In the genomic region with DNA sequence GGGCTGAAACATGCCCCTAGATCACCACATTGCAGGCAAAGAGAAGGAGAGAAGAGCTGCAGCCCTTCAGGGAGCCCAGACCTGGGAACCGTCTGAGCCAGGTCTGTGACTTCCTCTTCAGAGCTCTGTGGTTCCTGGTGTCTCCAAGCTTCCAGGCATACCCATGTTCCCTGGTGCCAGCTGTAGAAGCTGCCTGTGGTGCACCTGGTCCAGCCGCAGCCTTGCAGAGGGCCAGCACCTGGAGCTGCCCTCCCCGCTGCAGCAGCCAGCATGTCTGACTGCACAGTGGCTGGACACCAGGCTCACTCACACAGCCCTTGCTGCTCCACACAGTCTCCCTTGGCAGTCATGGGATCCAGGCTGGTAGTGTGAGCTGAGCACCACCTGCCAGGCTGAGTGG, we compare ENCODE assay signal across 19 cellular contexts. TPM values are rescaled to one million over a fixed set of nuclear protein-coding genes. Genes with fewer than 3 reads are reported as not detected.
DNase-seq lines count a peak whose midpoint lies in the region; ATAC-seq, FAIRE-seq and TF ChIP-seq lines count a peak whose summit lies in the region.
"Had no signal": no experiment of that assay in that cellular context is flagged by ENCODE, and none has a peak within 500 bp of the region (broad histone marks: within the 10 kb centered on the region; RNA-seq: fewer than 3 reads in every experiment).

No MANE protein-coding gene starts in this region.

- TF ChIP-seq EP300 in SK-N-SH (IDR thresholded peaks at IDR 0.05; ENCODE audit: borderline replicate concordance in 1 of 2, low read depth in 1 of 2, low read length in 1 of 2) (no peak), HepG2 (IDR thresholded peaks at IDR 0.05; ENCODE audit: low read depth in 2 of 2, low read length in 2 of 2) (no peak), HepG2 (CRISPR knock-in tag; IDR thresholded peaks at IDR 0.05; ENCODE audit: borderline replicate concordance) (no peak)

- no peaks in the 10 kb centered on the region for H3K36me3 Mint-ChIP-seq in stimulated activated effector memory CD8-positive, alpha-beta T cell treated with anti-CD3 and anti-CD28 coated beads, Interleukin-12 subunit alpha, Interleukin-12 subunit beta, amount 100 ng/mL, for 72 hours
- no peaks in the 10 kb centered on the region for H3K36me3 Mint-ChIP-seq in activated CD8-positive, alpha-beta T cell treated with anti-CD3 and anti-CD28 coated beads for 36 hours (ENCODE audit: low read depth)

- BruUV-seq in PC-3 (replicated peaks; lab: Mats Ljungman, UMichigan) (no TSS peak), HepG2 (replicated peaks; lab: Mats Ljungman, UMichigan) (no TSS peak)

- H3K9me3 Mint-ChIP-seq in stimulated activated effector memory CD8-positive, alpha-beta T cell treated with anti-CD3 and anti-CD28 coated beads, Interleukin-12 subunit alpha, Interleukin-12 subunit beta, amount 100 ng/mL, for 72 hours, result no peaks in the 10 kb centered on the region
- no peaks in the 10 kb centered on the region for H3K9me3 Mint-ChIP-seq in activated CD8-positive, alpha-beta T cell treated with anti-CD3 and anti-CD28 coated beads for 36 hours
- H3K9me3 Mint-ChIP-seq: T-helper 1 cell treated with Interleukin-12 subunit alpha and Interleukin-12 subunit beta and Interleukin-4 antibody, amounts not matched to agents 30 μg/mL and 1 μg/mL, for 36 hours had no signal

- POLR2A ChIA-PET in SK-N-SH (lab: Yijun Ruan, JAX), result interaction anchor here (0.8 kb wide), 1 partner anchor 9 kb away, joined by 4 read pairs; no protein-coding TSS in a partner anchor
- POLR2A ChIA-PET in PC-3 (lab: Charles Lee; ENCODE audit: unreplicated experiment), result no interaction called here
- POLR2A ChIA-PET in HepG2 (lab: Yijun Ruan, JAX), result interaction anchor here (0.9 kb wide), 1 partner anchor 10 kb away, joined by 3 read pairs; no protein-coding TSS in a partner anchor
- POLR2A ChIA-PET in activated CD8-positive, alpha-beta T cell treated with anti-CD3 and anti-CD28 coated beads for 36 hours (lab: Charles Lee), result interaction anchor here (1.3 kb wide), 1 partner anchor 9 kb away, joined by 3 read pairs; no protein-coding TSS in a partner anchor

- no peaks in the 10 kb centered on the region for H3F3A ChIP-seq in SK-N-SH (replicated peaks; ENCODE audit: insufficient read depth)
- H3F3A ChIP-seq in PC-3 (ENCODE audit: low read length, unreplicated experiment), result no peaks in the 10 kb centered on the region

- H3K27me3 ChIP-seq in SK-N-SH (ENCODE audit: insufficient read depth) (peaks cover 9% of the 10 kb centered on the region; the same call in 1 of the 2 replicates), PC-3 (ENCODE audit: low read length) (no peaks in the 10 kb centered on the region), HepG2 (ENCODE audit: control insufficient read depth in 1 of 2, insufficient read depth in 2 of 2, low read length in 2 of 2) (no peaks in the 10 kb centered on the region)

- H3K4me3 Mint-ChIP-seq in stimulated activated effector memory CD8-positive, alpha-beta T cell treated with anti-CD3 and anti-CD28 coated beads, Interleukin-12 subunit alpha, Interleukin-12 subunit beta, amount 100 ng/mL, for 72 hours, result no peak overlapping the region
- no peak overlapping the region for H3K4me3 Mint-ChIP-seq in activated CD8-positive, alpha-beta T cell treated with anti-CD3 and anti-CD28 coated beads for 36 hours
- H3K4me3 Mint-ChIP-seq: T-helper 1 cell treated with Interleukin-12 subunit alpha and Interleukin-12 subunit beta and Interleukin-4 antibody, amounts not matched to agents 30 μg/mL and 1 μg/mL, for 36 hours had no signal

- H3K27ac Mint-ChIP-seq in stimulated activated effector memory CD8-positive, alpha-beta T cell treated with anti-CD3 and anti-CD28 coated beads, Interleukin-12 subunit alpha, Interleukin-12 subunit beta, amount 100 ng/mL, for 72 hours, result no peak overlapping the region
- no peak overlapping the region for H3K27ac Mint-ChIP-seq in activated CD8-positive, alpha-beta T cell treated with anti-CD3 and anti-CD28 coated beads for 36 hours
- H3K27ac Mint-ChIP-seq: T-helper 1 cell treated with Interleukin-12 subunit alpha and Interleukin-12 subunit beta and Interleukin-4 antibody, amounts not matched to agents 30 μg/mL and 1 μg/mL, for 36 hours had no signal

- DNase-seq in SK-N-SH (no peak), PC-3 (no peak), HepG2 (ENCODE audit: low spot score) (no peak), NCI-H82 (lab: John Stamatoyannopoulos, UW) (no peak)
- DNase-seq in stimulated activated effector memory CD8-positive, alpha-beta T cell treated with anti-CD3 and anti-CD28 coated beads, Interleukin-12 subunit alpha, Interleukin-12 subunit beta, amount 100 ng/mL, for 72 hours (ENCODE audit: low spot score in 2 of 2), result no peak
- no peak for DNase-seq in activated CD8-positive, alpha-beta T cell treated with anti-CD3 and anti-CD28 coated beads for 36 hours
- DNase-seq: COR-L47, EL, H7, KG1, NCI-H1092 treated with DMSO at 0.1 percent for 48 hours, NCI-H226, NCI-H526 treated with DMSO at 0.1 percent for 48 hours had no signal

- H3K4me1 Mint-ChIP-seq in stimulated activated effector memory CD8-positive, alpha-beta T cell treated with anti-CD3 and anti-CD28 coated beads, Interleukin-12 subunit alpha, Interleukin-12 subunit beta, amount 100 ng/mL, for 72 hours, result no peaks in the 10 kb centered on the region
- no peaks in the 10 kb centered on the region for H3K4me1 Mint-ChIP-seq in activated CD8-positive, alpha-beta T cell treated with anti-CD3 and anti-CD28 coated beads for 36 hours (ENCODE audit: low read depth)

- in situ Hi-C loops in HepG2 (cut with HindIII; ENCODE audit: extremely low pct_ligation_motif_present, low pct_unique_long_range_greater_than_20kb), result no loop called here

- H3K9me2 ChIP-seq in SK-N-SH, result no peaks in the 10 kb centered on the region
- no peaks in the 10 kb centered on the region for H3K9me2 ChIP-seq in PC-3 (replicated peaks; ENCODE audit: low read length)

- H3K36me3 ChIP-seq in SK-N-SH (replicated peaks in 1 of 2; ENCODE audit: control insufficient read depth in 1 of 2, insufficient read depth in 2 of 2, low read length in 1 of 2) (no peaks in the 10 kb centered on the region), PC-3 (ENCODE audit: low read depth, low read length) (no peaks in the 10 kb centered on the region), HepG2 (replicated peaks in 1 of 2; ENCODE audit: control insufficient read depth in 1 of 2, insufficient read depth in 2 of 2, low read length in 2 of 2) (no peaks in the 10 kb centered on the region)

- no peak overlapping the region for H2AFZ ChIP-seq in SK-N-SH (ENCODE audit: low read depth)
- H2AFZ ChIP-seq in PC-3 (ENCODE audit: low read length), result no peak overlapping the region
- no peak overlapping the region for H2AFZ ChIP-seq in HepG2 (ENCODE audit: low read length)

- H3K9me3 ChIP-seq in SK-N-SH (no peaks in the 10 kb centered on the region), PC-3 (ENCODE audit: low read length) (no peaks in the 10 kb centered on the region), HepG2 (ENCODE audit: low read length) (no peaks in the 10 kb centered on the region)

- H4K20me1 ChIP-seq in SK-N-SH (ENCODE audit: insufficient read depth), result no peaks in the 10 kb centered on the region
- H4K20me1 ChIP-seq in PC-3 (ENCODE audit: low read length), result no peaks in the 10 kb centered on the region
- no peaks in the 10 kb centered on the region for H4K20me1 ChIP-seq in HepG2 (ENCODE audit: insufficient read depth, low read length)

- ATAC-seq in SK-N-SH treated with all-trans-retinoic acid at 6 μM for 48 hours, result peak; percentile 18; the same call in 1 of the 3 replicates
- peak; percentile 35; the same call in 1 of the 2 replicates for ATAC-seq in PC-3
- peak; percentile 60; the same call in 2 of the 3 replicates for ATAC-seq in HepG2
- peak; percentile 34 for ATAC-seq in stimulated activated effector memory CD8-positive, alpha-beta T cell treated with anti-CD3 and anti-CD28 coated beads, Interleukin-12 subunit alpha, Interleukin-12 subunit beta, amount 100 ng/mL, for 72 hours
- no peak for ATAC-seq in GM18505 (IDR thresholded peaks at IDR 0.05; ENCODE audit: unreplicated experiment)
- no peak for ATAC-seq in activated CD8-positive, alpha-beta T cell treated with anti-CD3 and anti-CD28 coated beads for 36 hours

- intact Hi-C loops in PC-3 (cut with micrococcal nuclease), result no loop called here
- intact Hi-C loops in HepG2 (cut with micrococcal nuclease; ENCODE audit: unreplicated experiment), result no loop called here
- intact Hi-C loops in activated CD8-positive, alpha-beta T cell treated with anti-CD3 and anti-CD28 coated beads for 36 hours (cut with micrococcal nuclease), result no loop called here

- TF ChIP-seq POLR2A in HepG2 (IDR thresholded peaks at IDR 0.05; ENCODE audit: insufficient read depth in 1 of 2, low read depth in 2 of 2, low read length in 2 of 2) (no peak), GM18505 (IDR thresholded peaks at IDR 0.05; ENCODE audit: borderline replicate concordance, extremely low read depth, insufficient read depth, insufficient read length) (no peak)

- TF ChIP-seq CTCF in SK-N-SH (IDR thresholded peaks at IDR 0.05) (no peak), PC-3 (conservative IDR thresholded peaks at IDR 0.05; ENCODE audit: low read depth, low read length) (no peak), HepG2 (CRISPR knock-in tag; IDR thresholded peaks at IDR 0.05) (no peak)
- no peak for TF ChIP-seq CTCF in activated CD8-positive, alpha-beta T cell treated with anti-CD3 and anti-CD28 coated beads for 36 hours (IDR thresholded peaks at IDR 0.05)

- WGBS in SK-N-SH (ENCODE audit: low lambda C conversion rate), result 30% methylated on average over 3 of the region's 3 CpGs
- 0% methylated on average over 1 of the region's 3 CpGs for WGBS in HepG2 (ENCODE audit: low lambda C conversion rate)

- H3K27ac ChIP-seq in SK-N-SH (ENCODE audit: low read depth in 2 of 2, low read length in 1 of 2) (no peak overlapping the region), PC-3 (ENCODE audit: low read length) (no peak overlapping the region), HepG2 (ENCODE audit: extremely low read length, insufficient read depth, low read length) (no peak overlapping the region)
- H3K27ac ChIP-seq: C4-2B had no signal

- no peaks in the 10 kb centered on the region for H3K79me2 ChIP-seq in SK-N-SH (ENCODE audit: insufficient read depth)
- no peaks in the 10 kb centered on the region for H3K79me2 ChIP-seq in PC-3 (ENCODE audit: low read length)
- H3K79me2 ChIP-seq in HepG2 (ENCODE audit: insufficient read depth, low read length), result no peaks in the 10 kb centered on the region

- H3K4me1 ChIP-seq in SK-N-SH (ENCODE audit: control insufficient read depth in 1 of 2, insufficient read depth in 2 of 2, low read depth in 1 of 2, low read length in 1 of 2) (no peaks in the 10 kb centered on the region), PC-3 (ENCODE audit: insufficient read depth, low read length) (peaks cover 4% of the 10 kb centered on the region; the same call in 1 of the 2 replicates), HepG2 (ENCODE audit: insufficient read depth, low read length) (no peaks in the 10 kb centered on the region)

- TF ChIP-seq RAD21 in SK-N-SH (IDR thresholded peaks at IDR 0.05; ENCODE audit: low read length) (no peak), HepG2 (CRISPR knock-in tag; IDR thresholded peaks at IDR 0.05) (no peak)

- H3K4me2 ChIP-seq in SK-N-SH, result no peak overlapping the region
- H3K4me2 ChIP-seq in PC-3 (ENCODE audit: low read length), result no peak overlapping the region
- no peak overlapping the region for H3K4me2 ChIP-seq in HepG2 (ENCODE audit: low read depth, low read length)

- H3K27me3 Mint-ChIP-seq in activated CD8-positive, alpha-beta T cell treated with anti-CD3 and anti-CD28 coated beads for 36 hours, result peaks cover 6% of the 10 kb centered on the region

- CTCF ChIA-PET in SK-N-SH (lab: Yijun Ruan, JAX), result interaction anchor here (0.7 to 3.3 kb wide), 5 partner anchors 9 to 937 kb away, joined by 3 to 39 read pairs (median 3); no protein-coding TSS in a partner anchor
- CTCF ChIA-PET in PC-3 (lab: Charles Lee), result interaction anchor here (0.6 kb wide), 1 partner anchor 42 kb away, joined by 6 read pairs; no protein-coding TSS in a partner anchor
- CTCF ChIA-PET in HepG2 (lab: Yijun Ruan, JAX; ENCODE audit: low intra/inter-chr PET ratio, low total read pairs), result no interaction called here
- CTCF ChIA-PET in activated CD8-positive, alpha-beta T cell treated with anti-CD3 and anti-CD28 coated beads for 36 hours (lab: Charles Lee), result interaction anchor here (0.9 to 2.6 kb wide), 4 partner anchors 9 to 899 kb away, joined by 3 to 10 read pairs (median 4); no protein-coding TSS in a partner anchor

- no peak for FAIRE-seq in HepG2 (lab: Jason Lieb, UNC)
- FAIRE-seq: A204.1, GM19239 had no signal

- H3K4me3 ChIP-seq in SK-N-SH (ENCODE audit: low read depth in 2 of 2, low read length in 1 of 2) (no peak overlapping the region), PC-3 (ENCODE audit: low read length) (no peak overlapping the region), HepG2 (replicated peaks in 1 of 3; ENCODE audit: insufficient read depth in 1 of 3, low read depth in 2 of 3, low read length in 3 of 3) (no peak overlapping the region)

- H3K9ac ChIP-seq in SK-N-SH (no peak overlapping the region), PC-3 (ENCODE audit: low read length) (no peak overlapping the region), HepG2 (ENCODE audit: insufficient read depth, low read depth, low read length) (no peak overlapping the region)

RNA-seq across cellular contexts. Expression of gene C7orf25, which starts 33.6 kb away (rescaled TPM):
- polyA plus RNA-seq in SK-N-SH (2012; rRNA removed) (6.1 and 7.8 TPM in 2 replicates), HepG2 (2011; rRNA removed) (0.37 and 0.68 TPM in 2 replicates)
- 9.1 and 11.6 TPM in 2 replicates for polyA plus RNA-seq in SK-N-SH (2012; cell fraction: cytosol; rRNA removed)
- polyA plus RNA-seq in SK-N-SH (2012; cell fraction: nucleus; rRNA removed), result 3.9 and 5.4 TPM in 2 replicates
- total RNA-seq in PC-3 (2014; rRNA removed) (2.5 and 3.2 TPM in 2 replicates), HepG2 (2016; rRNA removed; fragmentation: Illumina TruSeq; extraction: Trizol) (1.1 and 1.3 TPM in 2 replicates)
- 0.51 and 0.97 TPM in 2 replicates for total RNA-seq in HepG2 (2016; cell fraction: cytosol; rRNA removed; fragmentation: Illumina TruSeq; extraction: Trizol; ENCODE audit: low read depth)
- 1.2 and 2.0 TPM in 2 replicates for total RNA-seq in HepG2 (2016; cell fraction: insoluble cytoplasmic fraction; rRNA removed; fragmentation: Illumina TruSeq; extraction: Trizol)
- 1.1 and 1.8 TPM in 2 replicates for total RNA-seq in HepG2 (2016; cell fraction: membrane; rRNA removed; fragmentation: Illumina TruSeq; extraction: Trizol)
- 3.3 and 4.3 TPM in 2 replicates for total RNA-seq in HepG2 (2016; cell fraction: nucleus; rRNA removed; fragmentation: Illumina TruSeq; extraction: Trizol)
- 0.25 and 0.97 TPM in 2 replicates for polyA plus RNA-seq in HepG2 (2011; cell fraction: cytosol; rRNA removed)
- 0.48 and 0.66 TPM in 2 replicates for polyA plus RNA-seq in HepG2 (2011; cell fraction: nucleus; rRNA removed)
- polyA plus RNA-seq in HepG2 (2012), result 0.54 and 1.2 TPM in 2 replicates
- polyA plus RNA-seq in HepG2 (2016; cell fraction: cytosol; fragmentation: Illumina TruSeq; extraction: Trizol; ENCODE audit: low read depth), result 0.60 and 0.75 TPM in 2 replicates
- polyA plus RNA-seq in HepG2 (2016; cell fraction: insoluble cytoplasmic fraction; fragmentation: Illumina TruSeq; extraction: Trizol; ENCODE audit: low read depth), result 1.4 and 1.5 TPM in 2 replicates
- 0.36 and 0.58 TPM in 2 replicates for polyA plus RNA-seq in HepG2 (2016; cell fraction: membrane; fragmentation: Illumina TruSeq; extraction: Trizol; ENCODE audit: low read depth)
- 2.2 and 3.3 TPM in 2 replicates for polyA plus RNA-seq in HepG2 (2016; cell fraction: nucleus; fragmentation: Illumina TruSeq; extraction: Trizol; ENCODE audit: insufficient read depth, low read depth)
- polyA minus RNA-seq in HepG2 (2011; rRNA and poly(A)+ RNA removed; ENCODE audit: low replicate concordance), result 0.76 and 2.8 TPM in 2 replicates
- 0.99 TPM in 1 of 2 replicates, not detected in the other for polyA minus RNA-seq in HepG2 (2011; cell fraction: cytosol; rRNA and poly(A)+ RNA removed)
- polyA minus RNA-seq in HepG2 (2011; cell fraction: nucleus; rRNA and poly(A)+ RNA removed), result 7.0 and 9.9 TPM in 2 replicates
- 1 to 10 TPM; 2.4 to 3.4 TPM for total RNA-seq in activated CD8-positive, alpha-beta T cell treated with anti-CD3 and anti-CD28 coated beads for 36 hours

RNA-seq across cellular contexts. Expression of gene PSMA2, which starts 53.7 kb away (rescaled TPM):
- 101 and 132 TPM in 2 replicates for polyA plus RNA-seq in SK-N-SH (2012; rRNA removed)
- polyA plus RNA-seq in SK-N-SH (2012; cell fraction: cytosol; rRNA removed), result 173 and 232 TPM in 2 replicates
- 30.5 and 55.1 TPM in 2 replicates for polyA plus RNA-seq in SK-N-SH (2012; cell fraction: nucleus; rRNA removed)
- total RNA-seq in PC-3 (2014; rRNA removed), result 69.7 and 85.6 TPM in 2 replicates
- total RNA-seq in HepG2 (2016; rRNA removed; fragmentation: Illumina TruSeq; extraction: Trizol), result 266 and 383 TPM in 2 replicates
- total RNA-seq in HepG2 (2016; cell fraction: cytosol; rRNA removed; fragmentation: Illumina TruSeq; extraction: Trizol; ENCODE audit: low read depth), result 61.3 and 61.8 TPM in 2 replicates
- 256 and 402 TPM in 2 replicates for total RNA-seq in HepG2 (2016; cell fraction: insoluble cytoplasmic fraction; rRNA removed; fragmentation: Illumina TruSeq; extraction: Trizol)
- 95.4 and 107 TPM in 2 replicates for total RNA-seq in HepG2 (2016; cell fraction: membrane; rRNA removed; fragmentation: Illumina TruSeq; extraction: Trizol)
- 88.0 and 90.0 TPM in 2 replicates for total RNA-seq in HepG2 (2016; cell fraction: nucleus; rRNA removed; fragmentation: Illumina TruSeq; extraction: Trizol)
- polyA plus RNA-seq in HepG2 (2011; rRNA removed), result 76.8 and 125 TPM in 2 replicates
- polyA plus RNA-seq in HepG2 (2011; cell fraction: cytosol; rRNA removed), result 66.2 and 82.5 TPM in 2 replicates
- 17.0 and 19.6 TPM in 2 replicates for polyA plus RNA-seq in HepG2 (2011; cell fraction: nucleus; rRNA removed)
- polyA plus RNA-seq in HepG2 (2012), result 114 and 146 TPM in 2 replicates
- polyA plus RNA-seq in HepG2 (2016; cell fraction: cytosol; fragmentation: Illumina TruSeq; extraction: Trizol; ENCODE audit: low read depth), result 58.3 and 63.3 TPM in 2 replicates
- polyA plus RNA-seq in HepG2 (2016; cell fraction: insoluble cytoplasmic fraction; fragmentation: Illumina TruSeq; extraction: Trizol; ENCODE audit: low read depth), result 295 and 339 TPM in 2 replicates
- polyA plus RNA-seq in HepG2 (2016; cell fraction: membrane; fragmentation: Illumina TruSeq; extraction: Trizol; ENCODE audit: low read depth), result 78.4 and 83.3 TPM in 2 replicates
- polyA plus RNA-seq in HepG2 (2016; cell fraction: nucleus; fragmentation: Illumina TruSeq; extraction: Trizol; ENCODE audit: insufficient read depth, low read depth), result 125 and 126 TPM in 2 replicates
- 14.4 and 18.8 TPM in 2 replicates for polyA minus RNA-seq in HepG2 (2011; rRNA and poly(A)+ RNA removed; ENCODE audit: low replicate concordance)
- polyA minus RNA-seq in HepG2 (2011; cell fraction: cytosol; rRNA and poly(A)+ RNA removed), result 33.7 and 36.6 TPM in 2 replicates
- polyA minus RNA-seq in HepG2 (2011; cell fraction: nucleus; rRNA and poly(A)+ RNA removed), result 23.6 and 27.7 TPM in 2 replicates
- total RNA-seq in activated CD8-positive, alpha-beta T cell treated with anti-CD3 and anti-CD28 coated beads for 36 hours, result 100 to 1,000 TPM; 193 to 197 TPM

RNA-seq across cellular contexts. Expression of gene MRPL32, which starts 53.9 kb away (rescaled TPM):
- polyA plus RNA-seq in SK-N-SH (2012; rRNA removed), result 73.1 and 87.5 TPM in 2 replicates
- polyA plus RNA-seq in SK-N-SH (2012; cell fraction: cytosol; rRNA removed), result 82.4 and 97.0 TPM in 2 replicates
- polyA plus RNA-seq in SK-N-SH (2012; cell fraction: nucleus; rRNA removed), result 86.2 and 137 TPM in 2 replicates
- total RNA-seq in PC-3 (2014; rRNA removed), result 75.4 and 104 TPM in 2 replicates
- total RNA-seq in HepG2 (2016; rRNA removed; fragmentation: Illumina TruSeq; extraction: Trizol), result 56.0 and 81.2 TPM in 2 replicates
- 31.6 and 32.4 TPM in 2 replicates for total RNA-seq in HepG2 (2016; cell fraction: cytosol; rRNA removed; fragmentation: Illumina TruSeq; extraction: Trizol; ENCODE audit: low read depth)
- total RNA-seq in HepG2 (2016; cell fraction: insoluble cytoplasmic fraction; rRNA removed; fragmentation: Illumina TruSeq; extraction: Trizol), result 55.0 and 77.6 TPM in 2 replicates
- total RNA-seq in HepG2 (2016; cell fraction: membrane; rRNA removed; fragmentation: Illumina TruSeq; extraction: Trizol), result 27.6 and 29.5 TPM in 2 replicates
- total RNA-seq in HepG2 (2016; cell fraction: nucleus; rRNA removed; fragmentation: Illumina TruSeq; extraction: Trizol), result 66.7 and 77.9 TPM in 2 replicates
- polyA plus RNA-seq in HepG2 (2011; rRNA removed), result 28.9 and 39.0 TPM in 2 replicates
- 29.1 and 33.6 TPM in 2 replicates for polyA plus RNA-seq in HepG2 (2011; cell fraction: cytosol; rRNA removed)
- polyA plus RNA-seq in HepG2 (2011; cell fraction: nucleus; rRNA removed), result 31.9 and 36.0 TPM in 2 replicates
- polyA plus RNA-seq in HepG2 (2012), result 43.4 and 46.6 TPM in 2 replicates
- polyA plus RNA-seq in HepG2 (2016; cell fraction: cytosol; fragmentation: Illumina TruSeq; extraction: Trizol; ENCODE audit: low read depth), result 22.3 and 23.5 TPM in 2 replicates
- polyA plus RNA-seq in HepG2 (2016; cell fraction: insoluble cytoplasmic fraction; fragmentation: Illumina TruSeq; extraction: Trizol; ENCODE audit: low read depth), result 55.4 and 63.5 TPM in 2 replicates
- 20.8 and 23.1 TPM in 2 replicates for polyA plus RNA-seq in HepG2 (2016; cell fraction: membrane; fragmentation: Illumina TruSeq; extraction: Trizol; ENCODE audit: low read depth)
- polyA plus RNA-seq in HepG2 (2016; cell fraction: nucleus; fragmentation: Illumina TruSeq; extraction: Trizol; ENCODE audit: insufficient read depth, low read depth), result 123 and 127 TPM in 2 replicates
- 5.4 and 5.9 TPM in 2 replicates for polyA minus RNA-seq in HepG2 (2011; rRNA and poly(A)+ RNA removed; ENCODE audit: low replicate concordance)
- polyA minus RNA-seq in HepG2 (2011; cell fraction: cytosol; rRNA and poly(A)+ RNA removed), result 11.1 and 11.3 TPM in 2 replicates
- 23.7 and 27.7 TPM in 2 replicates for polyA minus RNA-seq in HepG2 (2011; cell fraction: nucleus; rRNA and poly(A)+ RNA removed)
- 10 to 100 TPM; 66.9 to 68.5 TPM for total RNA-seq in activated CD8-positive, alpha-beta T cell treated with anti-CD3 and anti-CD28 coated beads for 36 hours

Comparison
In these comparisons a context has a peak if more than half of its experiments do, and no peak if none do; other contexts are left out.
1. ATAC-seq: peak in SK-N-SH treated with all-trans-retinoic acid at 6 μM for 48 hours (single experiment), PC-3 (single experiment), HepG2 (single experiment) and stimulated activated effector memory CD8-positive, alpha-beta T cell treated with anti-CD3 and anti-CD28 coated beads, Interleukin-12 subunit alpha, Interleukin-12 subunit beta, amount 100 ng/mL, for 72 hours (single experiment); none in GM18505 (single experiment) and activated CD8-positive, alpha-beta T cell treated with anti-CD3 and anti-CD28 coated beads for 36 hours (single experiment).